In the genomic region with DNA sequence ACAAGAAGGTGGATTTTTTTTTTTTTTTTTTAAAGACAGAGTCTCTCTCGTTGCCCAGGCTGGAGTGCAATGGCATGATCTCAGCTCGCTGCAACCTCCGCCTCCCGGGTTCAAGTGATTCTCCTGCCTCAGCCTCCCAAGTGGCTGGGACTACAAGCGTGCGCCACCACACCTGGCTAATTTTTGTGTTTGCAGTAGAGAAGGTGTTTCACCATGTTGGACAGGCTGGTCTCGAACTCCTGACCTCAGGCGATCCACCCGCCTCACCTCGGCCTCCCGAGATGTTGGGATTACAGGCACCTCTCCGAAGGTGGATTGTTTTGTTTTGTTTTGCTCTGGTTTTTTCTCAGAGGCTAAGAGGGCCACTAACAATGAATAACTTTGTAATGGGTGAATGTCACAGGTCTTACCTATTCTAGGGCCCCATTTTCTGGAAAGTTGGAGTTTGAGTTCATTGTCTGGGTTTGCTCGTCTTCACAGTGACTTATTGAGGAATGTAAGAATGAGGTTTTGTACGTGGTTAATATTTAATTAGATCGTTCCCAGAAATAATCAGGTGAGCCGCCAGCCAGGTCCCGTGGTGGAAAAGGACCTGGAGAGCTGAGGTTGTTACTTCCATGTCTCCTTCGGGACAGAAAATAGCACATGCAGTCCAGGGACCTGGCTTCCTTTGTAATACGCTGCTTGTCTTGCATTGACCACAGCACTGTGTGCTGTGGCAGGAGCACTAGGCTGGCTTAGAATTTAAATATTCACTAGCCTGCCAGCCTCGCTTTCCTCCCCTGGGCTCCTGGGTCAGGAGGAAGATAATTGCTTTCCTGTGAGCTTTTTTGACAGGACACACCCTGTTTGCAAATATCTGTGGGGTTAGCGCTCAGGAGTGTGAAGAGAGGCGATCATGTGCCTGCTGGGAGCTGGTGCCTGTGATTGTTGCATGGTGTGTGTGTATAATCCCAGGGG, we compare ENCODE assay signal across 10 cellular contexts. TPM values are rescaled to one million over a fixed set of nuclear protein-coding genes. Genes with fewer than 3 reads are reported as not detected.
A peak's percentile ranks its signal among the peaks of the same experiment; 100 is the strongest.
DNase-seq lines count a peak whose midpoint lies in the region; ATAC-seq and TF ChIP-seq lines count a peak whose summit lies in the region.
"Had no signal": no experiment of that assay in that cellular context is flagged by ENCODE, and none has a peak within 500 bp of the region (broad histone marks: within the 10 kb centered on the region; RNA-seq: fewer than 3 reads in every experiment).

No MANE protein-coding gene starts in this region.

- CTCF ChIA-PET in mammary epithelial cell (lab: Charles Lee; ENCODE audit: low non-redundant PET) = no interaction called here
- CTCF ChIA-PET in naive thymus-derived CD4-positive, alpha-beta T cell (lab: Charles Lee) = interaction anchor here (0.6 kb wide), 1 partner anchor 113 kb away, joined by 3 read pairs; no protein-coding TSS in a partner anchor

- H3K4me1 Mint-ChIP-seq in naive thymus-derived CD4-positive, alpha-beta T cell = peaks cover 30 to 70% (median 67%) of the 10 kb centered on the region in 7 donors

- in situ Hi-C loops in mammary epithelial cell (cut with MboI; ENCODE audit: low sequenced_read_pairs in 2 of 2) = no loop called here

- no peak overlapping the region for H3K9ac ChIP-seq in mammary epithelial cell (ENCODE audit: insufficient read depth, low read length)

- no TSS peak for BruUV-seq in mammary epithelial cell (replicated peaks; lab: Mats Ljungman, UMichigan)

- no peak overlapping the region for H2AFZ ChIP-seq in mammary epithelial cell (ENCODE audit: low read depth, low read length)

- H4K20me1 ChIP-seq in mammary epithelial cell (ENCODE audit: insufficient read depth, low read length) = no peaks in the 10 kb centered on the region

- 78% methylated on average over 19 of the region's 22 CpGs for WGBS in mammary epithelial cell (ENCODE audit: low coverage, missing lambda C conversion rate)

- intact Hi-C loops in mammary epithelial cell (cut with micrococcal nuclease) = no loop called here
- intact Hi-C loops in naive thymus-derived CD4-positive, alpha-beta T cell (cut with micrococcal nuclease) = loop anchor here (2.0 to 5.0 kb wide), 3 partner anchors 35 to 85 kb away; partner anchors contain the start of gene DENR (in 1 of the 2)

- TF ChIP-seq CTCF in mammary epithelial cell (conservative IDR thresholded peaks at IDR 0.05 in 1 of 2, IDR thresholded peaks at IDR 0.05 in 1 of 2; ENCODE audit: extremely low read depth in 1 of 2, insufficient read depth in 1 of 2, low read depth in 1 of 2, low read length in 2 of 2) = no peak

- dilution Hi-C loops in mammary epithelial cell (cut with HindIII; ENCODE audit: low sequenced_read_pairs) = loop anchor here (25.0 kb wide), 1 partner anchor 400 kb away; the partner anchor contains the start of genes MPHOSPH9 and MTRFR

- H3K9me3 Mint-ChIP-seq in naive thymus-derived CD4-positive, alpha-beta T cell = peaks cover 0 to 3% (median 0%) of the 10 kb centered on the region in 11 donors

- peak overlapping the region; percentile 90 for H3K4me2 ChIP-seq in mammary epithelial cell (ENCODE audit: insufficient read depth, low read depth, low read length)

- H3K27ac ChIP-seq in KOPT-K1 (ENCODE audit: low read depth, low read length, poor library complexity, severe bottlenecking) (peak overlapping the region; percentile 65), mammary epithelial cell (ENCODE audit: insufficient read depth, low read depth, low read length) (no peak overlapping the region)
- H3K27ac ChIP-seq in naive thymus-derived CD4-positive, alpha-beta T cell (ENCODE audit: low read depth, low read length) = peak overlapping the region; percentile 74
- H3K27ac ChIP-seq: brain microvascular endothelial cell, SJCRH30 had no signal

- ATAC-seq in naive thymus-derived CD4-positive, alpha-beta T cell = no peak
- ATAC-seq in HG03442 (IDR thresholded peaks at IDR 0.05; ENCODE audit: unreplicated experiment) = no peak
- ATAC-seq in GM21723 (IDR thresholded peaks at IDR 0.05; ENCODE audit: unreplicated experiment) = no peak

- peaks cover 64% of the 10 kb centered on the region for H3K79me2 ChIP-seq in mammary epithelial cell (ENCODE audit: insufficient read depth, low read length)

- peak overlapping the region in 8 of 9 donors; percentile 94 to 100 (median 97) for H3K27ac Mint-ChIP-seq in naive thymus-derived CD4-positive, alpha-beta T cell

- H3K9me3 ChIP-seq in KOPT-K1 (ENCODE audit: insufficient read depth, low read length, poor library complexity, severe bottlenecking) = no peaks in the 10 kb centered on the region
- no peaks in the 10 kb centered on the region for H3K9me3 ChIP-seq in mammary epithelial cell (replicated peaks; ENCODE audit: insufficient read depth, low read length)
- H3K9me3 ChIP-seq in naive thymus-derived CD4-positive, alpha-beta T cell (ENCODE audit: control insufficient read depth in 2 of 3, low read length in 3 of 3) = no peaks in the 10 kb centered on the region
- H3K9me3 ChIP-seq: SJCRH30 had no signal

- POLR2A ChIA-PET in naive thymus-derived CD4-positive, alpha-beta T cell (lab: Charles Lee) = interaction anchor here (0.6 to 1.6 kb wide), 3 partner anchors 19 to 598 kb away, joined by 3 to 5 read pairs (median 4); no protein-coding TSS in a partner anchor

- peaks cover 15% of the 10 kb centered on the region; the same call in 1 of the 2 replicates for H3K36me3 ChIP-seq in KOPT-K1 (ENCODE audit: insufficient read depth, low read length)
- H3K36me3 ChIP-seq in mammary epithelial cell (ENCODE audit: insufficient read depth, low read length) = no peaks in the 10 kb centered on the region
- peaks cover 0 to 16% (median 0%) of the 10 kb centered on the region in 3 experiments for H3K36me3 ChIP-seq in naive thymus-derived CD4-positive, alpha-beta T cell (ENCODE audit: control insufficient read depth in 2 of 3, insufficient read depth in 3 of 3, low read length in 3 of 3)
- H3K36me3 ChIP-seq: brain microvascular endothelial cell, SJCRH30 had no signal

- H3K4me1 ChIP-seq in mammary epithelial cell (ENCODE audit: insufficient read depth, low read length) = peaks cover 55% of the 10 kb centered on the region
- H3K4me1 ChIP-seq in naive thymus-derived CD4-positive, alpha-beta T cell (ENCODE audit: control insufficient read depth in 2 of 2, insufficient read depth in 2 of 2, low read length in 2 of 2) = peaks cover 0 to 13% of the 10 kb centered on the region in 2 donors

- peak overlapping the region; percentile 5 to 99 (median 96) for H3K4me3 Mint-ChIP-seq in naive thymus-derived CD4-positive, alpha-beta T cell

- peaks cover 0 to 21% (median 0%) of the 10 kb centered on the region in 5 donors for H3K27me3 Mint-ChIP-seq in naive thymus-derived CD4-positive, alpha-beta T cell

- peaks cover 0 to 13% (median 3%) of the 10 kb centered on the region in 5 donors for H3K36me3 Mint-ChIP-seq in naive thymus-derived CD4-positive, alpha-beta T cell

- H3K27me3 ChIP-seq in mammary epithelial cell (ENCODE audit: insufficient read depth, low read length) = no peaks in the 10 kb centered on the region
- H3K27me3 ChIP-seq in naive thymus-derived CD4-positive, alpha-beta T cell (ENCODE audit: control insufficient read depth in 2 of 2, insufficient read depth in 2 of 2, low read length in 2 of 2) = no peaks in the 10 kb centered on the region
- H3K27me3 ChIP-seq: brain microvascular endothelial cell, SJCRH30 had no signal

- peak; percentile 65 for DNase-seq in COLO668 (lab: John Stamatoyannopoulos, UW; ENCODE audit: unreplicated experiment)
- DNase-seq in mammary epithelial cell = no peak
- DNase-seq in naive thymus-derived CD4-positive, alpha-beta T cell = no peak
- DNase-seq in GDM1 (lab: John Stamatoyannopoulos, UW) = no peak
- no peak for DNase-seq in GM19240 (ENCODE audit: insufficient read length, low spot score)
- DNase-seq: brain microvascular endothelial cell, SJCRH30 had no signal

- H3K4me3 ChIP-seq in mammary epithelial cell (replicated peaks in 1 of 3; ENCODE audit: insufficient read depth in 1 of 3, low read depth in 2 of 3, low read length in 3 of 3) = peak overlapping the region in 1 of 3 experiments; percentile 64
- peak overlapping the region; percentile 96 for H3K4me3 ChIP-seq in naive thymus-derived CD4-positive, alpha-beta T cell (ENCODE audit: low read length)

RNA-seq across cellular contexts. Expression of gene HIP1R, which starts 2.3 kb away (rescaled TPM):
- total RNA-seq in mammary epithelial cell = 10 to 100 TPM; 52.1 to 59.7 TPM
- 22.5 TPM for polyA plus RNA-seq in mammary epithelial cell
- 105 TPM for polyA minus RNA-seq in mammary epithelial cell
- 100 to 1,000 TPM in 3 of 5 experiments, 10 to 100 TPM in 2; 25.8 to 162 (median 111) TPM for total RNA-seq in naive thymus-derived CD4-positive, alpha-beta T cell
- 10 to 100 TPM in 1 of 2 donors, 1 to 10 TPM in 1; 7.0 to 25.3 TPM for polyA plus RNA-seq in naive thymus-derived CD4-positive, alpha-beta T cell

RNA-seq across cellular contexts. Expression of gene VPS37B, which starts 58.3 kb away (rescaled TPM):
- total RNA-seq in mammary epithelial cell = 10 to 100 TPM; 30.8 to 60.7 TPM
- 56.7 TPM for polyA plus RNA-seq in mammary epithelial cell
- polyA minus RNA-seq in mammary epithelial cell = 35.7 TPM
- total RNA-seq in naive thymus-derived CD4-positive, alpha-beta T cell = 100 to 1,000 TPM in 1 of 5 experiments, 10 to 100 TPM in 4; 25.3 to 101 (median 30.1) TPM
- polyA plus RNA-seq in naive thymus-derived CD4-positive, alpha-beta T cell = 10 to 100 TPM; 16.5 to 16.9 TPM
